8 cellular contexts compared by ENCODE assay signal in the genomic region with DNA sequence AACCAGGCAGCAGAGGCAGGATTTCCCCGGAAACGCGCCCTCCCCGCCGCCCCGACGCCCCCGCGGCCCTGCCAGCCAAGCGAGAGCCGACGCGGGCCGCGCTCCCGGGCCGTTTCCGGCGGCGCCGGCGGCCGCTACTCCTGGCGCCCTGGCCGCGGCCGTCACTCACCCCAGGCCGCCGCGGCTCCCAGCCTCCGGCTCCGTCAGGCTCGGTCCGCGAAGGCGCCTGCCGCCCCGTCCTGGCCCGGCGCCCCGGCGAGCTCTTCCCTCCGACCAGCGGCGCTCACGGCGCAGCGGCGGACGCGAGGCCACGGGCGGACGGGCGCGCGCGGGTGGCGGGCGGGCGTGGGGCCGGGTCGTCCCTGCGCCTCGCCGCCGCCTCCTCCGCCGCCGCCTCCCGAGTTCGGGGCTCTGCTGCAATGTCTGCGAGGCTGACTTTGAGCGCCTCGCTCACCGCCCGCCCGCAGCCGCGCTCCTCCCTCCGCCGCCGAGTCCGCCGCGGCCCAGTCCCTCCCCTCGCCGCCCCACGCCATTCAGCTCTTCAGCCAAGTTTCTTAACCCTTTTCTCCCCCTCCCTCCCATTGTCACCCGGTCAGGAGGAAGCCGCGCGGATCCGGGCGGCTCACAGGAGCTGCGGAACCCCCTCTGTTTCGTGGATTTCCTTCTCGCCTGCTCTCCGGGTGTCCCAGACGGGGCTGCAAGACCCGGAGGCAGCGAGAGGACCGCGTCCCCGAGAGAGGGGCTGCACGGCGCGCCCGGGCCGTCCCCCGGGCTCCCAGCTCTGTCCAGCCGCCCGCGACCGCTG. TPM values are rescaled to one million over a fixed set of nuclear protein-coding genes. Genes with fewer than 3 reads are reported as not detected.
DNase-seq lines count a peak whose midpoint lies in the region; ATAC-seq, FAIRE-seq and TF ChIP-seq lines count a peak whose summit lies in the region.

A gene with protein sequence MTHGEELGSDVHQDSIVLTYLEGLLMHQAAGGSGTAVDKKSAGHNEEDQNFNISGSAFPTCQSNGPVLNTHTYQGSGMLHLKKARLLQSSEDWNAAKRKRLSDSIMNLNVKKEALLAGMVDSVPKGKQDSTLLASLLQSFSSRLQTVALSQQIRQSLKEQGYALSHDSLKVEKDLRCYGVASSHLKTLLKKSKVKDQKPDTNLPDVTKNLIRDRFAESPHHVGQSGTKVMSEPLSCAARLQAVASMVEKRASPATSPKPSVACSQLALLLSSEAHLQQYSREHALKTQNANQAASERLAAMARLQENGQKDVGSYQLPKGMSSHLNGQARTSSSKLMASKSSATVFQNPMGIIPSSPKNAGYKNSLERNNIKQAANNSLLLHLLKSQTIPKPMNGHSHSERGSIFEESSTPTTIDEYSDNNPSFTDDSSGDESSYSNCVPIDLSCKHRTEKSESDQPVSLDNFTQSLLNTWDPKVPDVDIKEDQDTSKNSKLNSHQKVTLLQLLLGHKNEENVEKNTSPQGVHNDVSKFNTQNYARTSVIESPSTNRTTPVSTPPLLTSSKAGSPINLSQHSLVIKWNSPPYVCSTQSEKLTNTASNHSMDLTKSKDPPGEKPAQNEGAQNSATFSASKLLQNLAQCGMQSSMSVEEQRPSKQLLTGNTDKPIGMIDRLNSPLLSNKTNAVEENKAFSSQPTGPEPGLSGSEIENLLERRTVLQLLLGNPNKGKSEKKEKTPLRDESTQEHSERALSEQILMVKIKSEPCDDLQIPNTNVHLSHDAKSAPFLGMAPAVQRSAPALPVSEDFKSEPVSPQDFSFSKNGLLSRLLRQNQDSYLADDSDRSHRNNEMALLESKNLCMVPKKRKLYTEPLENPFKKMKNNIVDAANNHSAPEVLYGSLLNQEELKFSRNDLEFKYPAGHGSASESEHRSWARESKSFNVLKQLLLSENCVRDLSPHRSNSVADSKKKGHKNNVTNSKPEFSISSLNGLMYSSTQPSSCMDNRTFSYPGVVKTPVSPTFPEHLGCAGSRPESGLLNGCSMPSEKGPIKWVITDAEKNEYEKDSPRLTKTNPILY (N-terminal part only) (minus strand): TSS at position 425 of the 805 bp plus-strand sequence. CDS start 96,808 bp downstream, outside the sequence.

- H3K9ac ChIP-seq in NT2/D1 (ENCODE audit: insufficient read length, low read depth) (peak within 1 kb of the TSS; percentile 88), endothelial cell of umbilical vein (replicated peaks; ENCODE audit: extremely low read depth, insufficient read depth, low read length) (peak within 1 kb of the TSS; percentile 96)

- intact Hi-C loops in endothelial cell of umbilical vein (cut with micrococcal nuclease): loop anchor here (1.0 to 10.0 kb wide), 8 partner anchors 70 to 780 kb away; a partner anchor contains a TSS

- FAIRE-seq in endothelial cell of umbilical vein (lab: Jason Lieb, UNC): peak; percentile 85

- dilution Hi-C loops in endothelial cell of umbilical vein (cut with MboI; ENCODE audit: extremely low pct_ligation_motif_present, low sequenced_read_pairs): no loop called here

- no peaks in the 10 kb centered on the region for H3K9me1 ChIP-seq in endothelial cell of umbilical vein (replicated peaks; ENCODE audit: control insufficient read depth, extremely low read depth, insufficient read depth, low read length)

- CTCF ChIA-PET in endothelial cell of umbilical vein (lab: Charles Lee): interaction anchor here (0.8 to 2.8 kb wide), 13 partner anchors 8 to 488 kb away, joined by 3 to 29 read pairs (median 6); no protein-coding TSS in a partner anchor

- peaks cover 49% of the 10 kb centered on the region for H3K79me2 ChIP-seq in endothelial cell of umbilical vein (ENCODE audit: control insufficient read depth, insufficient read depth, low read length)

- no TSS peak for BruUV-seq in endothelial cell of umbilical vein (replicated peaks; lab: Mats Ljungman, UMichigan)

- no peaks in the 10 kb centered on the region for H3K36me3 ChIP-seq in NT2/D1 (ENCODE audit: insufficient read depth, insufficient read length, low read length)
- H3K36me3 ChIP-seq in endothelial cell of umbilical vein (ENCODE audit: control insufficient read depth in 2 of 2, extremely low read depth in 1 of 2, insufficient read depth in 2 of 2, low read length in 2 of 2): no peaks in the 10 kb centered on the region

- POLR2A ChIA-PET in endothelial cell of umbilical vein (lab: Charles Lee): interaction anchor here (0.5 to 1.1 kb wide), 5 partner anchors 9 to 200 kb away, joined by 3 to 4 read pairs (median 3); no protein-coding TSS in a partner anchor

- H4K20me1 ChIP-seq in endothelial cell of umbilical vein (replicated peaks; ENCODE audit: control insufficient read depth, extremely low read depth, insufficient read depth, low read length): peaks cover 6% of the 10 kb centered on the region

- peak within 1 kb of the TSS; percentile 100 for H3K4me2 ChIP-seq in endothelial cell of umbilical vein (ENCODE audit: insufficient read depth, low read length)

- peak within 1 kb of the TSS; percentile 95 for H3K27ac ChIP-seq in endothelial cell of umbilical vein (ENCODE audit: insufficient read depth, low read depth, low read length)

- peak; percentile 66 for TF ChIP-seq POLR2A in endothelial cell of umbilical vein (IDR thresholded peaks at IDR 0.05; ENCODE audit: low read depth, low read length)

- H3K4me3 ChIP-seq in NT2/D1 (ENCODE audit: insufficient read length, low read depth) (peak within 1 kb of the TSS; percentile 59), endothelial cell of umbilical vein (replicated peaks in 1 of 3; ENCODE audit: insufficient read depth in 1 of 3, low read depth in 1 of 3, low read length in 3 of 3) (peak within 1 kb of the TSS; percentile 80 to 96 (median 92))

- peak within 1 kb of the TSS; percentile 94 for H2AFZ ChIP-seq in endothelial cell of umbilical vein (ENCODE audit: low read depth, low read length)

- H3K4me1 ChIP-seq in NT2/D1 (ENCODE audit: insufficient read depth, insufficient read length): no peaks in the 10 kb centered on the region
- H3K4me1 ChIP-seq in endothelial cell of umbilical vein (ENCODE audit: control insufficient read depth, extremely low read depth, insufficient read depth, low read length): peaks cover 30% of the 10 kb centered on the region

- peak; percentile 81 for DNase-seq in AG09319 (ENCODE audit: extremely low read depth, low read depth)
- peak; percentile 83 for DNase-seq in NT2/D1 (ENCODE audit: low read depth, low spot score)
- DNase-seq in activated T-cell treated with anti-CD3 and anti-CD28 coated beads for 24 hours (ENCODE audit: low read depth): peak; percentile 66
- DNase-seq in endothelial cell of umbilical vein (ENCODE audit: low read depth, low spot score): peak; percentile 92
- DNase-seq in middle frontal gyrus (ENCODE audit: extremely low spot score, low spot score): peak; percentile 75
- peak; percentile 61 to 74 for DNase-seq in stimulated activated CD8-positive, alpha-beta memory T cell treated with anti-CD3 and anti-CD28 coated beads, Interleukin-15, amount 100 ng/mL, for 48 hours (ENCODE audit: low read depth in 2 of 2)

- peaks cover 9% of the 10 kb centered on the region for H3K27me3 ChIP-seq in NT2/D1 (ENCODE audit: insufficient read depth, insufficient read length)
- H3K27me3 ChIP-seq in endothelial cell of umbilical vein (ENCODE audit: control insufficient read depth in 2 of 2, insufficient read depth in 2 of 2, low read length in 2 of 2): peaks cover 0 to 3% of the 10 kb centered on the region in 2 experiments

- TF ChIP-seq CTCF in AG09319 (IDR thresholded peaks at IDR 0.05; ENCODE audit: low read depth, low read length) (no peak), endothelial cell of umbilical vein (IDR thresholded peaks at IDR 0.05; ENCODE audit: extremely low read depth in 1 of 2, insufficient read depth in 1 of 2, low read depth in 1 of 2, low read length in 2 of 2) (no peak)

- peak; percentile 84 for ATAC-seq in GM19035 (IDR thresholded peaks at IDR 0.05; ENCODE audit: unreplicated experiment)
- ATAC-seq in HG03432 (IDR thresholded peaks at IDR 0.05; ENCODE audit: unreplicated experiment): peak; percentile 83

- no peaks in the 10 kb centered on the region for H3K9me3 ChIP-seq in NT2/D1 (ENCODE audit: insufficient read depth, low read length)
- H3K9me3 ChIP-seq in endothelial cell of umbilical vein (replicated peaks; ENCODE audit: control insufficient read depth, insufficient read depth, low read length): no peaks in the 10 kb centered on the region

TF ChIP-seq in endothelial cell of umbilical vein, 7 proteins besides CTCF, POLR2A, EP300 and RAD21:
- TF ChIP-seq, protein P1, sequence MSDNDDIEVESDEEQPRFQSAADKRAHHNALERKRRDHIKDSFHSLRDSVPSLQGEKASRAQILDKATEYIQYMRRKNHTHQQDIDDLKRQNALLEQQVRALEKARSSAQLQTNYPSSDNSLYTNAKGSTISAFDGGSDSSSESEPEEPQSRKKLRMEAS (IDR thresholded peaks at IDR 0.05; ENCODE audit: insufficient read depth, insufficient read length): no peak
- TF ChIP-seq MYC (IDR thresholded peaks at IDR 0.05; ENCODE audit: low read depth, low read length) (peak; percentile 2), POLR2AphosphoS5 (IDR thresholded peaks at IDR 0.05; ENCODE audit: insufficient read depth, low read depth, low read length) (peak; percentile 35)

RNA-seq across cellular contexts. Expression of the gene that starts here (rescaled TPM):
- 24.0 and 26.6 TPM in 2 replicates for total RNA-seq in endothelial cell of umbilical vein
- 1.9 and 2.8 TPM in 2 replicates for polyA plus RNA-seq in endothelial cell of umbilical vein
- 4.1 and 4.2 TPM in 2 replicates for polyA plus RNA-seq in endothelial cell of umbilical vein (2011; cell fraction: cytosol; rRNA removed)
- polyA plus RNA-seq in endothelial cell of umbilical vein (2011; cell fraction: nucleus; rRNA removed): 8.9 and 10.1 TPM in 2 replicates
- 14.3 and 26.8 TPM in 2 replicates for polyA plus RNA-seq in endothelial cell of umbilical vein (2012)
- polyA minus RNA-seq in endothelial cell of umbilical vein: 13.0 and 26.7 TPM in 2 replicates
- 6.0 TPM for polyA minus RNA-seq in endothelial cell of umbilical vein (2011; cell fraction: cytosol; rRNA and poly(A)+ RNA removed)
- 27.3 and 28.9 TPM in 2 replicates for polyA minus RNA-seq in endothelial cell of umbilical vein (2011; cell fraction: nucleus; rRNA and poly(A)+ RNA removed)

Comparison
In these comparisons a context has a peak if more than half of its experiments do, and no peak if none do; other contexts are left out.
1. Peak in every context shown above with its lines: DNase-seq, ATAC-seq, H3K4me3 ChIP-seq and H3K27ac ChIP-seq.